Comparison of ENCODE assay signal across 8 cellular contexts in the genomic region with DNA sequence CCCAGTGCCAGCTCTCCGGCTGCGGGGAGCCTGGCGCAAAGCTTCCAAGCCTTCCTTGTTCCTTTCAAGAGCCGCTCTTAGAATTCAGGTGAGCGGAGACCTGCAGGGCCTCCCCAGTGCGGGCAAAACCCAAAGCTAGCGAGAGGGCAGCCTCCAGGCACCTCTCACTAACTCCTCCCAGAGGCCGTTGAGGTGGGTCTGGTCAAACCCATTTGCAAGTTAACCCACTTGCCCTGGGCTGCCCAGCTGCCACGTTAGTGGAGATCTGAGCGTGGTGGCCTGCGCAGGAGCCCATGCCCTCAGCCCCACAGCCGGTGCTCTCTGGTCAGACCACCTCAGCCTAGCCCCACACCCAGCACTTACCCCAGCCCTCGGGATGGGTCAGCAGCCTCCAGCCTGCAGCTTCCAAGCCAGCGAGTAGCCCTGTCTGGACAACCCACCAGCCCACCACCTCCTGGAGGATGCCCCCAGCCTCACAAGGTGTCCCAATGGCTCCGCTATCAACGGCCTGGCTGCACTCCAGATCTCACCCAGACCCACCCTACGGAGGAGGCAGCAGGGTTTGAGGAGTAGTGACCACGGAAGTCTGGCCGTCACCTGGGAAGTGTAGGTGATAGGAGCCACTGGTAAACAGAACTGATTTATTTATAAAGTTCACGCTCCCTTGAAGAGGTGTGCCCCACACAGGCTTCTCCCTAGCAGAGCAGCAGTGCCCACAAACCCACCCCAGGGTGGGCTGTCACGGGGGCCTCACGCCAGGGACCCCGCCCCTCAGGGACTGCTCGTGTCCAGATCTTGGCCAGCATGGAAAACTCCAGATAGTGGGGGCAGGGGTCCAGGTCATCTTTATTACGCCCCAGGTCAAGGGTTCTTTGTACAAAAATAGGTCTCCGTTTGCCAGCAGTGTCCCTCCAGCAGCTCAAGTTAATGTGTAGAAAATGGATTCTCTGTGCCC.
DNase-seq lines count a peak whose midpoint lies in the region; ATAC-seq and TF ChIP-seq lines count a peak whose summit lies in the region.

No MANE protein-coding gene starts in this region.

- TF ChIP-seq CTCF in coronary artery (IDR thresholded peaks at IDR 0.05) = no peak

- H3K4me1 ChIP-seq in muscle layer of duodenum (ENCODE audit: control insufficient read depth in 1 of 2, insufficient read depth in 2 of 2, low read length in 2 of 2) = peaks cover 0 to 26% of the 10 kb centered on the region in 2 donors

- no peak overlapping the region for H3K27ac ChIP-seq in coronary artery
- H3K27ac ChIP-seq in muscle layer of duodenum (ENCODE audit: low read length) = peak overlapping the region; percentile 45

- no peak for DNase-seq in stimulated activated naive CD8-positive, alpha-beta T cell treated with anti-CD3 and anti-CD28 coated beads, Interleukin-15, Interleukin-2, amounts not matched to agents 100 U/mL and 50 U/mL, for 24 hours
- DNase-seq in coronary artery (ENCODE audit: low spot score) = peak; percentile 68
- no peak for DNase-seq in kidney tubule cell (ENCODE audit: low spot score)
- DNase-seq in COLO668 (lab: John Stamatoyannopoulos, UW; ENCODE audit: unreplicated experiment) = no peak
- no peak for DNase-seq in germinal center (ENCODE audit: low spot score)
- no peak for DNase-seq in amygdala (lab: John Stamatoyannopoulos, UW)

- H3K27ac Mint-ChIP-seq in stimulated activated naive CD8-positive, alpha-beta T cell treated with anti-CD3 and anti-CD28 coated beads, Interleukin-15, Interleukin-2, amounts not matched to agents 100 ng/mL and 50 ng/mL, for 24 hours = peak overlapping the region; percentile 21

- no peak for ATAC-seq in stimulated activated naive CD8-positive, alpha-beta T cell treated with anti-CD3 and anti-CD28 coated beads, Interleukin-15, Interleukin-2, amounts not matched to agents 100 U/mL and 50 U/mL, for 24 hours

- H3K36me3 ChIP-seq in muscle layer of duodenum (ENCODE audit: control insufficient read depth in 1 of 2, insufficient read depth in 2 of 2, low read length in 2 of 2) = no peaks in the 10 kb centered on the region

- H3K4me1 Mint-ChIP-seq in stimulated activated naive CD8-positive, alpha-beta T cell treated with anti-CD3 and anti-CD28 coated beads, Interleukin-15, Interleukin-2, amounts not matched to agents 100 ng/mL and 50 ng/mL, for 24 hours (ENCODE audit: low read depth) = peaks cover 37% of the 10 kb centered on the region

- H3K27me3 ChIP-seq in muscle layer of duodenum (ENCODE audit: low read depth, low read length) = peaks cover 3% of the 10 kb centered on the region

- no peaks in the 10 kb centered on the region for H3K36me3 Mint-ChIP-seq in stimulated activated naive CD8-positive, alpha-beta T cell treated with anti-CD3 and anti-CD28 coated beads, Interleukin-15, Interleukin-2, amounts not matched to agents 100 ng/mL and 50 ng/mL, for 24 hours (ENCODE audit: low read depth)

- H3K4me3 ChIP-seq in coronary artery (peak overlapping the region; percentile 74), muscle layer of duodenum (ENCODE audit: low read depth in 1 of 2, low read length in 2 of 2) (peak overlapping the region; percentile 48 to 56)

- H3K27me3 Mint-ChIP-seq in stimulated activated naive CD8-positive, alpha-beta T cell treated with anti-CD3 and anti-CD28 coated beads, Interleukin-15, Interleukin-2, amounts not matched to agents 100 ng/mL and 50 ng/mL, for 24 hours = peaks cover 16% of the 10 kb centered on the region

- no peaks in the 10 kb centered on the region for H3K9me3 ChIP-seq in muscle layer of duodenum (ENCODE audit: control insufficient read depth in 1 of 2, low read length in 2 of 2)

- H3K4me3 Mint-ChIP-seq in stimulated activated naive CD8-positive, alpha-beta T cell treated with anti-CD3 and anti-CD28 coated beads, Interleukin-15, Interleukin-2, amounts not matched to agents 100 ng/mL and 50 ng/mL, for 24 hours = peak overlapping the region; percentile 51

- H3K9me3 Mint-ChIP-seq in stimulated activated naive CD8-positive, alpha-beta T cell treated with anti-CD3 and anti-CD28 coated beads, Interleukin-15, Interleukin-2, amounts not matched to agents 100 ng/mL and 50 ng/mL, for 24 hours = no peaks in the 10 kb centered on the region
